ENCODE assay signal across 19 cellular contexts in the genomic region with DNA sequence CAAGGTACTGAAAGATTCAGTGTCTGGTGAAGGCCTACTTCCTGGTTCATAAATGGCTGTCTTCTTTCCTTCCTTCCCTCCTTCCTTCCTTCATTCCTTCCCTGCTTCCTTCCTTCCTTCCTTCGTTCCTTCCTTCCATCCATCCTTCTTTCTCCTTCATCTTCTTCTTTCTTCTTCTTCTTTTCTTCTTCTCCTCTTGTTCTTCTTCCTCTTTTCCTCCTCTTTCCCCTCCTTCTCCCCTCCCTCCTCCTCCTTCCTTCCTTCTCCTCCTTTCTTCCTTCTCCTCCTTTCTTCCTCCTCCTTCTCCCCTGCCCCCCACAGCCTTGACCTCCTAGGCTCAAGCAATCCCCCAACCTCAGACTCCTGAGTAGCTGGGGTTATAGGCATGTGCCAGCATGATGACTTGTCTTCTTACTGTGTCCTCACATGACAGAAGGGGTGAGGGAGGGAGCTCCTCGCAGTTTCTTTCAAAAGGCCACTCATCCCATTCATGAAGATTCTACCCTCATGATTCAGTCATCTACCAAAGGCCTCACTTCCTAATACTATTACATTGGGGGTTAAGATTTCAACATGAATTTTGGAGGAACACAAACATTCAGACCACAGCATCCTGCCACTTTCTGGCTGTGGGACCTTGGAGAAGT. TPM values are rescaled to one million over a fixed set of nuclear protein-coding genes. Genes with fewer than 3 reads are reported as not detected.
A peak's percentile ranks its signal among the peaks of the same experiment; 100 is the strongest.
DNase-seq lines count a peak whose midpoint lies in the region; ATAC-seq lines count a peak whose summit lies in the region.
"Had no signal": no experiment of that assay in that cellular context is flagged by ENCODE, and none has a peak within 500 bp of the region (broad histone marks: within the 10 kb centered on the region; RNA-seq: fewer than 3 reads in every experiment).

No MANE protein-coding gene starts in this region.

- peaks cover 23 to 70% (median 56%) of the 10 kb centered on the region in 10 experiments for H3K4me1 ChIP-seq in BLaER1 treated with 17β-estradiol and CSF1 and Interleukin-3, amounts not matched to agents 10 nM and 100 nM
- peaks cover 33% of the 10 kb centered on the region for H3K4me1 ChIP-seq in CD8-positive, alpha-beta memory T cell (ENCODE audit: insufficient read depth, low read length)

- peaks cover 29 to 37% (median 32%) of the 10 kb centered on the region in 3 donors for H3K4me1 Mint-ChIP-seq in CD8-positive, alpha-beta memory T cell
- H3K4me1 Mint-ChIP-seq in T-cell (peaks cover 36 to 45% (median 41%) of the 10 kb centered on the region in 3 donors), immature natural killer cell (peaks cover 35 to 36% of the 10 kb centered on the region in 2 donors)

- no peaks in the 10 kb centered on the region for H3K27me3 ChIP-seq in BLaER1 treated with 17β-estradiol and CSF1 and Interleukin-3, amounts not matched to agents 10 nM and 100 nM
- H3K27me3 ChIP-seq in CD8-positive, alpha-beta memory T cell (ENCODE audit: insufficient read depth, low read length, poor library complexity, severe bottlenecking), result no peaks in the 10 kb centered on the region
- H3K27me3 ChIP-seq: hepatocyte had no signal

- H3K4me3 ChIP-seq in BLaER1 treated with 17β-estradiol and CSF1 and Interleukin-3, amounts not matched to agents 10 nM and 100 nM, result no peak overlapping the region
- H3K4me3 ChIP-seq in CD8-positive, alpha-beta memory T cell (ENCODE audit: low read length), result no peak overlapping the region
- H3K4me3 ChIP-seq: hepatocyte, lung had no signal

- H4K20me1 ChIP-seq in BLaER1 treated with 17β-estradiol and CSF1 and Interleukin-3, amounts not matched to agents 10 nM and 100 nM, result no peaks in the 10 kb centered on the region

- no peak overlapping the region for H3K4me3 Mint-ChIP-seq in CD8-positive, alpha-beta memory T cell
- H3K4me3 Mint-ChIP-seq in T-cell, result no peak overlapping the region
- H3K4me3 Mint-ChIP-seq in immature natural killer cell, result no peak overlapping the region
- H3K4me3 Mint-ChIP-seq: activated CD4-positive, alpha-beta memory T cell treated with anti-CD3 and anti-CD28 coated beads, Interleukin-2, amount 10 ng/mL, durations not matched to agents 7 days and 5 days; natural killer cell treated with Interleukin-12 subunit alpha and Interleukin-12 subunit beta and Interleukin-15 and Interleukin-18, amount 100 ng/mL, for 72 hours had no signal

- H3K9me3 Mint-ChIP-seq in CD8-positive, alpha-beta memory T cell, result no peaks in the 10 kb centered on the region
- no peaks in the 10 kb centered on the region for H3K9me3 Mint-ChIP-seq in T-cell
- no peaks in the 10 kb centered on the region for H3K9me3 Mint-ChIP-seq in immature natural killer cell
- H3K9me3 Mint-ChIP-seq: activated CD4-positive, alpha-beta memory T cell treated with anti-CD3 and anti-CD28 coated beads, Interleukin-2, amount 10 ng/mL, durations not matched to agents 7 days and 5 days; natural killer cell treated with Interleukin-12 subunit alpha and Interleukin-12 subunit beta and Interleukin-15 and Interleukin-18, amount 100 ng/mL, for 72 hours had no signal

- DNase-seq in CD8-positive, alpha-beta memory T cell, result no peak
- DNase-seq in T-cell (no peak), immature natural killer cell (no peak), NCI-H82 treated with DMSO at 0.1 percent for 48 hours (lab: John Stamatoyannopoulos, UW; ENCODE audit: unreplicated experiment) (no peak)
- DNase-seq: activated CD4-positive, alpha-beta memory T cell treated with anti-CD3 and anti-CD28 coated beads, Interleukin-2, amount 10 ng/mL, durations not matched to agents 7 days and 5 days; Karpas-422; NCI-H1436; NCI-H2171 treated with DMSO at 0.1 percent for 48 hours; NCI-H748 treated with DMSO at 0.1 percent for 48 hours; RPMI8226; stimulated activated CD4-positive, alpha-beta T cell treated with anti-CD3 and anti-CD28 coated beads, Interleukin-2, amount 100 ng/mL, for 48 hours; substantia nigra; WERI-Rb-1 had no signal

- POLR2A ChIA-PET in CD8-positive, alpha-beta memory T cell (lab: Charles Lee), result no interaction called here
- POLR2A ChIA-PET in T-cell (lab: Charles Lee), result interaction anchor here in 1 of 2 donors (0.6 kb wide), 1 partner anchor 89 kb away, joined by 13 read pairs; no protein-coding TSS in a partner anchor

- no peaks in the 10 kb centered on the region for H3K36me3 ChIP-seq in BLaER1 treated with 17β-estradiol and CSF1 and Interleukin-3, amounts not matched to agents 10 nM and 100 nM
- no peaks in the 10 kb centered on the region for H3K36me3 ChIP-seq in CD8-positive, alpha-beta memory T cell (ENCODE audit: insufficient read depth, low read length)
- H3K36me3 ChIP-seq: WERI-Rb-1 had no signal

- H3K27ac Mint-ChIP-seq in CD8-positive, alpha-beta memory T cell, result peak overlapping the region in 6 of 8 donors; percentile 3 to 84 (median 24)
- peak overlapping the region; percentile 39 to 44 for H3K27ac Mint-ChIP-seq in T-cell
- peak overlapping the region in 4 of 6 donors; percentile 37 to 64 (median 52) for H3K27ac Mint-ChIP-seq in immature natural killer cell
- H3K27ac Mint-ChIP-seq: activated CD4-positive, alpha-beta memory T cell treated with anti-CD3 and anti-CD28 coated beads, Interleukin-2, amount 10 ng/mL, durations not matched to agents 7 days and 5 days had no signal

- no peaks in the 10 kb centered on the region for H3K9me3 ChIP-seq in BLaER1 treated with 17β-estradiol and CSF1 and Interleukin-3, amounts not matched to agents 10 nM and 100 nM (replicated peaks in 1 of 11)
- H3K9me3 ChIP-seq in CD8-positive, alpha-beta memory T cell (ENCODE audit: low read length), result no peaks in the 10 kb centered on the region

- H3K9ac ChIP-seq in BLaER1 treated with 17β-estradiol and CSF1 and Interleukin-3, amounts not matched to agents 10 nM and 100 nM, result peak overlapping the region in 4 of 11 experiments; percentile 40 to 58 (median 46); a peak in 8 of 22 replicates

- H3K36me3 Mint-ChIP-seq in CD8-positive, alpha-beta memory T cell, result peaks cover 0 to 10% (median 4%) of the 10 kb centered on the region in 3 donors
- H3K36me3 Mint-ChIP-seq in T-cell (peaks cover 3% of the 10 kb centered on the region), immature natural killer cell (no peaks in the 10 kb centered on the region)
- H3K36me3 Mint-ChIP-seq: natural killer cell treated with Interleukin-12 subunit alpha and Interleukin-12 subunit beta and Interleukin-15 and Interleukin-18, amount 100 ng/mL, for 72 hours had no signal

- H3K4me2 ChIP-seq in BLaER1 treated with 17β-estradiol and CSF1 and Interleukin-3, amounts not matched to agents 10 nM and 100 nM, result peak overlapping the region in 8 of 11 experiments; percentile 8 to 98 (median 53); a peak in 13 of 22 replicates
- H3K4me2 ChIP-seq: hepatocyte had no signal

- CTCF ChIA-PET in CD8-positive, alpha-beta memory T cell (lab: Charles Lee), result interaction anchor here (1.0 to 1.3 kb wide), 3 partner anchors 19 to 81 kb away, joined by 3 read pairs; no protein-coding TSS in a partner anchor
- CTCF ChIA-PET in T-cell (lab: Charles Lee), result interaction anchor here in 1 of 2 donors (0.6 to 1.0 kb wide), 2 partner anchors 118 to 163 kb away, joined by 3 to 4 read pairs; no protein-coding TSS in a partner anchor

- H3K27me3 Mint-ChIP-seq in CD8-positive, alpha-beta memory T cell, result no peaks in the 10 kb centered on the region
- H3K27me3 Mint-ChIP-seq in T-cell, result no peaks in the 10 kb centered on the region
- H3K27me3 Mint-ChIP-seq in immature natural killer cell (ENCODE audit: low read depth in 3 of 3), result peaks cover 0 to 6% (median 0%) of the 10 kb centered on the region in 3 donors
- H3K27me3 Mint-ChIP-seq: activated CD4-positive, alpha-beta memory T cell treated with anti-CD3 and anti-CD28 coated beads, Interleukin-2, amount 10 ng/mL, durations not matched to agents 7 days and 5 days; natural killer cell treated with Interleukin-12 subunit alpha and Interleukin-12 subunit beta and Interleukin-15 and Interleukin-18, amount 100 ng/mL, for 72 hours had no signal

- H3K27ac ChIP-seq in BLaER1 treated with 17β-estradiol and CSF1 and Interleukin-3, amounts not matched to agents 10 nM and 100 nM, result peak overlapping the region in 9 of 11 experiments; percentile 13 to 89 (median 67); a peak in 17 of 22 replicates
- H3K27ac ChIP-seq in CD8-positive, alpha-beta memory T cell (ENCODE audit: low read depth, low read length), result no peak overlapping the region
- H3K27ac ChIP-seq: hepatocyte, WERI-Rb-1 had no signal

- no peak for ATAC-seq in T-cell (replicated peaks in 1 of 4)
- ATAC-seq in HG03442 (IDR thresholded peaks at IDR 0.05; ENCODE audit: unreplicated experiment), result no peak
- ATAC-seq in esophagus mucosa, result no peak
- ATAC-seq: natural killer cell treated with Interleukin-12 subunit alpha and Interleukin-12 subunit beta and Interleukin-15 and Interleukin-18, amount 100 ng/mL, for 72 hours had no signal

RNA-seq across cellular contexts. Expression of gene CCDC134, which starts 22.6 kb away (rescaled TPM):
- 10 to 100 TPM; 17.9 to 19.9 TPM for total RNA-seq in CD8-positive, alpha-beta memory T cell
- polyA plus RNA-seq in CD8-positive, alpha-beta memory T cell, result 5.5 TPM
- total RNA-seq in T-cell, result 10 to 100 TPM; 14.4 to 21.7 (median 16.7) TPM
- 1 to 10 TPM; 1.8 to 6.6 (median 4.2) TPM for polyA plus RNA-seq in immature natural killer cell
- total RNA-seq in esophagus mucosa, result 6.9 TPM

RNA-seq across cellular contexts. Expression of gene SREBF2, which starts 55.0 kb away (rescaled TPM):
- total RNA-seq in CD8-positive, alpha-beta memory T cell, result 10 to 100 TPM; 85.1 to 87.1 TPM
- polyA plus RNA-seq in CD8-positive, alpha-beta memory T cell, result 24.5 TPM
- total RNA-seq in T-cell (100 to 1,000 TPM in 3 of 5 donors, 10 to 100 TPM in 2; 71.9 to 128 (median 112) TPM), esophagus mucosa (131 TPM)
- 10 to 100 TPM; 16.9 to 40.3 (median 22.9) TPM for polyA plus RNA-seq in immature natural killer cell
